In the genomic region with DNA sequence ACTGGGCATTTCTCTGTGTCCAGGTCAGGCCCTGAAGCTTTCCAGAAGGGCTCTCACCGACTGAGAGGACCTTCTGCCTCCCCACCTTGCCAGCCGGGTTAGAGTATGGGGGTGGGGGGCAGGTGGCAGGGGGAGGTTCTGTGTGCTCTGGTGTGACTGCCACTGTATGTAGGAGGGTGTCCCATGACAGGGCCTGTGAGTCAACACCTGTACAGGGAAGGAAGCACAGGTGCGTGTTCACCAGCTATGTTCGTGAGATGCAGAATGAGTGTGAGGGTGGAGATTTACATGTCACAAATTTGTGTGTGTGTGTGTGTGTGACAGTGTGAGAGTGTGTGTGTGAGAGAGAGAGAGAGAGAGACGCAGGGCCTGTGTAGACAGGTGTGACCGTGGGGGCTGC, we compare ENCODE assay signal across 19 cellular contexts. TPM values are rescaled to one million over a fixed set of nuclear protein-coding genes. Genes with fewer than 3 reads are reported as not detected.
DNase-seq lines count a peak whose midpoint lies in the region; ATAC-seq and TF ChIP-seq lines count a peak whose summit lies in the region.
"Had no signal": no experiment of that assay in that cellular context is flagged by ENCODE, and none has a peak within 500 bp of the region (broad histone marks: within the 10 kb centered on the region; RNA-seq: fewer than 3 reads in every experiment).

No MANE protein-coding gene starts in this region.

- DNase-seq in A673 (ENCODE audit: low spot score) (no peak), esophagus muscularis mucosa (ENCODE audit: extremely low spot score) (no peak), psoas muscle (no peak), midbrain (lab: John Stamatoyannopoulos, UW) (no peak), activated gamma-delta T cell (lab: John Stamatoyannopoulos, UW) (no peak), NCI-H1092 treated with DMSO at 0.1 percent for 48 hours (lab: John Stamatoyannopoulos, UW) (no peak)
- DNase-seq: activated CD4-positive, CD25-positive, alpha-beta regulatory T cell treated with anti-CD3 and anti-CD28 coated beads, Interleukin-2, amount 50 U/mL, for 72 hours; activated CD8-positive, alpha-beta memory T cell treated with anti-CD3 and anti-CD28 coated beads, Interleukin-2, amount 50 U/mL, for 4 hours; activated effector memory CD4-positive, alpha-beta T cell treated with anti-CD3 and anti-CD28 coated beads, Interleukin-2, amount 50 U/mL, for 16 hours; amygdala; foreskin keratinocyte; lower lobe of right lung; natural killer cell; NCI-H2029 treated with DMSO at 0.1 percent for 48 hours; NCI-H510A treated with DMSO at 0.1 percent for 48 hours; stimulated activated naive CD8-positive, alpha-beta T cell treated with anti-CD3 and anti-CD28 coated beads, Interleukin-15, amount 100 ng/mL, for 72 hours had no signal

- intact Hi-C loops in A673 (cut with micrococcal nuclease; ENCODE audit: unreplicated experiment): no loop called here
- intact Hi-C loops in esophagus muscularis mucosa (cut with DNase I): no loop called here
- intact Hi-C loops in psoas muscle (cut with DNase I): no loop called here

- no peak for ATAC-seq in psoas muscle
- ATAC-seq in GM18909 (IDR thresholded peaks at IDR 0.05; ENCODE audit: poor library complexity, unreplicated experiment): no peak
- ATAC-seq: foreskin keratinocyte; lower lobe of right lung; natural killer cell; stimulated activated naive CD8-positive, alpha-beta T cell treated with anti-CD3 and anti-CD28 coated beads, Interleukin-15, amount 100 ng/mL, for 72 hours had no signal

- H3K36me3 ChIP-seq in A673 (ENCODE audit: insufficient read depth, low read length, poor library complexity, severe bottlenecking) (no peaks in the 10 kb centered on the region), KOPT-K1 (ENCODE audit: insufficient read depth, low read length) (no peaks in the 10 kb centered on the region; the same call in 1 of the 2 replicates), esophagus muscularis mucosa (no peaks in the 10 kb centered on the region), psoas muscle (ENCODE audit: insufficient read depth in 1 of 2, low read depth in 1 of 2) (no peaks in the 10 kb centered on the region)
- H3K36me3 ChIP-seq: lower lobe of right lung, prostate gland had no signal

- H3K4me1 ChIP-seq in A673 (ENCODE audit: insufficient read depth, low read length, poor library complexity, severe bottlenecking) (peaks cover 83% of the 10 kb centered on the region), esophagus muscularis mucosa (peaks cover 99 to 100% (median 100%) of the 10 kb centered on the region in 4 donors), psoas muscle (peaks cover 90% of the 10 kb centered on the region)

- H3K4me3 ChIP-seq in A673 (ENCODE audit: low read depth, low read length, poor library complexity, severe bottlenecking) (no peak overlapping the region), esophagus muscularis mucosa (no peak overlapping the region), psoas muscle (peak overlapping the region; percentile 25)
- H3K4me3 ChIP-seq: lower lobe of right lung, prostate gland had no signal

- 41% methylated on average over 6 of the region's 6 CpGs for WGBS in esophagus muscularis mucosa
- 34 to 53% (median 35%) methylated on average over 6 of the region's 6 CpGs for WGBS in psoas muscle, 3 donors

- TF ChIP-seq CTCF in A673 (conservative IDR thresholded peaks at IDR 0.05; ENCODE audit: low read depth, low read length) (no peak), esophagus muscularis mucosa (IDR thresholded peaks at IDR 0.05) (no peak), psoas muscle (IDR thresholded peaks at IDR 0.05) (no peak)

- CTCF ChIA-PET in A673 (lab: Charles Lee): interaction anchor here (0.6 kb wide), 1 partner anchor 363 kb away, joined by 3 read pairs; no protein-coding TSS in a partner anchor

- no peak for TF ChIP-seq POLR2A in esophagus muscularis mucosa (IDR thresholded peaks at IDR 0.05; ENCODE audit: low read depth)

- no peak for TF ChIP-seq EP300 in esophagus muscularis mucosa (IDR thresholded peaks at IDR 0.05)

- peak overlapping the region; percentile 73 for H3K27ac ChIP-seq in A673 (ENCODE audit: low read depth, low read length, poor library complexity, severe bottlenecking)
- peak overlapping the region; percentile 71 for H3K27ac ChIP-seq in KOPT-K1 (ENCODE audit: low read depth, low read length, poor library complexity, severe bottlenecking)
- H3K27ac ChIP-seq in esophagus muscularis mucosa (replicated peaks in 1 of 4): peak overlapping the region; percentile 63 to 97 (median 86)
- H3K27ac ChIP-seq in psoas muscle: peak overlapping the region; percentile 6
- H3K27ac ChIP-seq: foreskin keratinocyte, lower lobe of right lung, prostate gland had no signal

- no TSS peak for BruUV-seq in A673 (replicated peaks; lab: Mats Ljungman, UMichigan)

- H3K9me3 ChIP-seq in A673 (ENCODE audit: low read depth, low read length, poor library complexity, severe bottlenecking): no peaks in the 10 kb centered on the region
- H3K9me3 ChIP-seq in KOPT-K1 (ENCODE audit: insufficient read depth, low read length, poor library complexity, severe bottlenecking): no peaks in the 10 kb centered on the region
- no peaks in the 10 kb centered on the region for H3K9me3 ChIP-seq in esophagus muscularis mucosa
- no peaks in the 10 kb centered on the region for H3K9me3 ChIP-seq in psoas muscle
- H3K9me3 ChIP-seq: lower lobe of right lung, prostate gland had no signal

- H3K27me3 ChIP-seq in A673 (replicated peaks; ENCODE audit: insufficient read depth, low read depth, low read length, poor library complexity): no peaks in the 10 kb centered on the region
- no peaks in the 10 kb centered on the region for H3K27me3 ChIP-seq in esophagus muscularis mucosa
- H3K27me3 ChIP-seq in psoas muscle (ENCODE audit: insufficient read depth in 3 of 3, low read length in 2 of 3): no peaks in the 10 kb centered on the region
- H3K27me3 ChIP-seq: foreskin keratinocyte had no signal

- POLR2A ChIA-PET in A673 (lab: Charles Lee; ENCODE audit: low non-redundant PET): interaction anchor here (0.5 kb wide), 1 partner anchor 50 kb away, joined by 13 read pairs; no protein-coding TSS in a partner anchor

RNA-seq across cellular contexts. Expression of a gene that starts 6.9 kb away (rescaled TPM):
- 33.2 and 34.2 TPM in 2 replicates for total RNA-seq in A673 (2021)
- 10 to 100 TPM; 14.7 to 54.3 (median 35.4) TPM for total RNA-seq in esophagus muscularis mucosa
- total RNA-seq in psoas muscle: 10 to 100 TPM; 35.9 to 65.2 (median 59.0) TPM
- polyA plus RNA-seq in psoas muscle: 10 to 100 TPM in 1 of 3 donors, 1 to 10 TPM in 2; 6.4 to 19.8 (median 9.7) TPM

RNA-seq across cellular contexts. Expression of a gene that starts 37.9 kb away (rescaled TPM):
- total RNA-seq in A673 (2021) (not detected in 2 replicates), esophagus muscularis mucosa (10 to 100 TPM; 12.0 to 32.1 (median 12.6) TPM), psoas muscle (1 to 10 TPM; 1.3 to 3.5 (median 3.1) TPM)
- 1 to 10 TPM; 1.7 to 3.8 (median 2.0) TPM for polyA plus RNA-seq in psoas muscle
- total RNA-seq: foreskin keratinocyte had no signal

Comparison
In these comparisons a context has a peak if more than half of its experiments do, and no peak if none do; other contexts are left out.
1. H3K27ac ChIP-seq: peak in every context shown above with its lines; median percentile 86 in esophagus muscularis mucosa; 73 in A673; 71 in KOPT-K1; 6 in psoas muscle.